35 cellular contexts compared by ENCODE assay signal in genomic region chr7:41724996-41725395, GRCh38. TPM values are rescaled to one million over a fixed set of nuclear protein-coding genes. Genes with fewer than 3 reads are reported as not detected.
"Had no signal": no experiment of that assay in that cellular context is flagged by ENCODE, and none has a peak within 500 bp of the region (broad histone marks: within the 10 kb centered on the region; RNA-seq: fewer than 3 reads in every experiment).

No MANE protein-coding gene starts in this region.

- DNase-seq: activated B cell treated with CpG ODN at 0.5 μM for 24 hours; activated CD4-positive, alpha-beta memory T cell treated with anti-CD3 and anti-CD28 coated beads for 36 hours; activated CD4-positive, alpha-beta T cell treated with anti-CD3 and anti-CD28 coated beads for 4 hours; activated CD4-positive, alpha-beta T cell treated with anti-CD3 and anti-CD28 coated beads, Interleukin-2, amount 10 ng/mL, durations not matched to agents 24 days and 14 days; activated CD4-positive, alpha-beta T cell treated with anti-CD3 and anti-CD28 coated beads, Interleukin-2, amount 50 U/mL, for 1 hour; activated CD4-positive, alpha-beta T cell treated with anti-CD3 and anti-CD28 coated beads, Interleukin-2, amount 50 U/mL, for 4 hours; activated CD4-positive, CD25-positive, alpha-beta regulatory T cell treated with anti-CD3 and anti-CD28 coated beads, Interleukin-2, amount 50 U/mL, for 72 hours; activated CD8-positive, alpha-beta memory T cell treated with anti-CD3 and anti-CD28 coated beads, Interleukin-2, amount 50 U/mL, for 4 hours; activated CD8-positive, alpha-beta T cell treated with anti-CD3 and anti-CD28 coated beads for 36 hours; activated effector memory CD4-positive, alpha-beta T cell treated with anti-CD3 and anti-CD28 coated beads, Interleukin-2, amount 50 U/mL, for 16 hours; activated gamma-delta T cell treated with Interleukin-2 at 50 U/mL for 16 hours; activated naive CD4-positive, alpha-beta T cell; activated naive CD4-positive, alpha-beta T cell treated with anti-CD3 and anti-CD28 coated beads for 36 hours; activated naive CD4-positive, alpha-beta T cell treated with anti-CD3 and anti-CD28 coated beads, Interleukin-2, amount 50 U/mL, for 16 hours; activated naive CD8-positive, alpha-beta T cell treated with anti-CD3 and anti-CD28 coated beads for 36 hours; activated T-cell treated with anti-CD3 and anti-CD28 coated beads for 4 hours; activated T-cell treated with anti-CD3 and anti-CD28 coated beads, Interleukin-2, amount 50 U/mL, for 1 hour; activated T-cell treated with anti-CD3 and anti-CD28 coated beads, Interleukin-2, amount 50 U/mL, for 4 hours; activated T-cell treated with anti-CD3 and anti-CD28 coated beads, Interleukin-2, amount 50 U/mL, for 72 hours; adrenal gland; amniotic stem cell; aorta; body of pancreas; brain microvascular endothelial cell; central memory CD4-positive, alpha-beta T cell; T-helper 17 cell; T-helper 9 cell had no signal

- FAIRE-seq: astrocyte, TTC549 had no signal

- H3K9me3 ChIP-seq: adrenal gland, body of pancreas, breast epithelium had no signal

- ATAC-seq: activated CD8-positive, alpha-beta T cell treated with anti-CD3 and anti-CD28 coated beads for 36 hours; activated naive CD4-positive, alpha-beta T cell treated with anti-CD3 and anti-CD28 coated beads, Interleukin-2, amount 50 U/mL, for 72 hours; activated T-cell treated with anti-CD3 and anti-CD28 coated beads, Interleukin-2, amount 50 U/mL, for 4 hours; activated T-cell treated with anti-CD3 and anti-CD28 coated beads, Interleukin-2, amount 50 U/mL, for 72 hours; activated T-helper 17 cell treated with anti-CD3 and anti-CD28 coated beads, Interleukin-2, amount 50 U/mL, for 72 hours; body of pancreas; T-helper 17 cell had no signal

- H3K4me3 ChIP-seq: adrenal gland, body of pancreas, breast epithelium had no signal

- H3K9me3 Mint-ChIP-seq: activated B cell treated with CpG ODN at 0.5 μM for 24 hours; activated CD4-positive, alpha-beta memory T cell treated with anti-CD3 and anti-CD28 coated beads for 36 hours; activated CD4-positive, alpha-beta T cell treated with anti-CD3 and anti-CD28 coated beads, Interleukin-2, amount 10 ng/mL, durations not matched to agents 24 days and 14 days; activated CD8-positive, alpha-beta T cell treated with anti-CD3 and anti-CD28 coated beads for 36 hours; activated naive CD8-positive, alpha-beta T cell treated with anti-CD3 and anti-CD28 coated beads for 36 hours; activated T-cell treated with anti-CD3 and anti-CD28 coated beads, Interleukin-2, amount 50 U/mL, for 72 hours had no signal

- H3K4me3 Mint-ChIP-seq: activated B cell treated with CpG ODN at 0.5 μM for 24 hours; activated CD4-positive, alpha-beta memory T cell treated with anti-CD3 and anti-CD28 coated beads for 36 hours; activated CD4-positive, alpha-beta T cell treated with anti-CD3 and anti-CD28 coated beads, Interleukin-2, amount 10 ng/mL, durations not matched to agents 24 days and 14 days; activated CD8-positive, alpha-beta T cell treated with anti-CD3 and anti-CD28 coated beads for 36 hours; activated naive CD4-positive, alpha-beta T cell treated with anti-CD3 and anti-CD28 coated beads for 36 hours; activated naive CD8-positive, alpha-beta T cell treated with anti-CD3 and anti-CD28 coated beads for 36 hours; activated T-cell treated with anti-CD3 and anti-CD28 coated beads, Interleukin-2, amount 50 U/mL, for 4 hours; activated T-cell treated with anti-CD3 and anti-CD28 coated beads, Interleukin-2, amount 50 U/mL, for 72 hours; activated T-helper 1 cell treated with anti-CD3 and anti-CD28 coated beads, Interleukin-12 subunit alpha, Interleukin-12 subunit beta, Interleukin-2, Interleukin-4 antibody, amounts not matched to agents 30 ng/mL and 10 ng/mL and 1 ng/mL, durations not matched to agents 14 hours and 24 hours and 36 hours; activated T-helper 17 cell treated with anti-CD3 and anti-CD28 coated beads, Interleukin-2, amount 50 U/mL, for 72 hours; T-helper 17 cell had no signal

- H3K36me3 ChIP-seq: adrenal gland, brain microvascular endothelial cell, breast epithelium had no signal

- H3K27ac Mint-ChIP-seq: activated B cell treated with CpG ODN at 0.5 μM for 24 hours; activated CD4-positive, alpha-beta memory T cell treated with anti-CD3 and anti-CD28 coated beads for 36 hours; activated CD4-positive, alpha-beta T cell treated with anti-CD3 and anti-CD28 coated beads, Interleukin-2, amount 10 ng/mL, durations not matched to agents 24 days and 14 days; activated CD8-positive, alpha-beta T cell treated with anti-CD3 and anti-CD28 coated beads for 36 hours; activated naive CD4-positive, alpha-beta T cell treated with anti-CD3 and anti-CD28 coated beads for 36 hours; activated naive CD4-positive, alpha-beta T cell treated with anti-CD3 and anti-CD28 coated beads, Interleukin-2, amount 50 U/mL, for 72 hours; activated naive CD8-positive, alpha-beta T cell treated with anti-CD3 and anti-CD28 coated beads for 36 hours; activated T-cell treated with anti-CD3 and anti-CD28 coated beads, Interleukin-2, amount 50 U/mL, for 72 hours; activated T-helper 1 cell treated with anti-CD3 and anti-CD28 coated beads, Interleukin-12 subunit alpha, Interleukin-12 subunit beta, Interleukin-2, Interleukin-4 antibody, amounts not matched to agents 30 ng/mL and 10 ng/mL and 1 ng/mL, durations not matched to agents 14 hours and 24 hours and 36 hours; activated T-helper 17 cell treated with anti-CD3 and anti-CD28 coated beads, Interleukin-2, amount 50 U/mL, for 72 hours; T-helper 17 cell had no signal

- H3K4me1 ChIP-seq: adrenal gland, body of pancreas, breast epithelium had no signal

- H3K36me3 Mint-ChIP-seq: activated CD4-positive, alpha-beta memory T cell treated with anti-CD3 and anti-CD28 coated beads for 36 hours; activated naive CD8-positive, alpha-beta T cell treated with anti-CD3 and anti-CD28 coated beads for 36 hours had no signal

- H3K27me3 ChIP-seq: adrenal gland, body of pancreas, brain microvascular endothelial cell, breast epithelium had no signal

- H3K4me1 Mint-ChIP-seq: activated CD4-positive, alpha-beta T cell treated with anti-CD3 and anti-CD28 coated beads, Interleukin-2, amount 10 ng/mL, durations not matched to agents 24 days and 14 days; activated naive CD8-positive, alpha-beta T cell treated with anti-CD3 and anti-CD28 coated beads for 36 hours; activated T-helper 17 cell treated with anti-CD3 and anti-CD28 coated beads, Interleukin-2, amount 50 U/mL, for 72 hours; T-helper 17 cell had no signal

- H3K27ac ChIP-seq: adrenal gland, body of pancreas, brain microvascular endothelial cell, breast epithelium, VCaP had no signal

- H3K27me3 Mint-ChIP-seq: T-helper 17 cell had no signal

RNA-seq across cellular contexts. Expression of gene INHBA, which starts 22.1 kb away (rescaled TPM):
- total RNA-seq: activated CD4-positive, alpha-beta memory T cell treated with anti-CD3 and anti-CD28 coated beads for 36 hours; activated CD8-positive, alpha-beta T cell treated with anti-CD3 and anti-CD28 coated beads for 36 hours; activated naive CD4-positive, alpha-beta T cell treated with anti-CD3 and anti-CD28 coated beads for 36 hours; activated naive CD8-positive, alpha-beta T cell treated with anti-CD3 and anti-CD28 coated beads for 36 hours; activated T-helper 17 cell treated with anti-CD3 and anti-CD28 coated beads, Interleukin-2, amount 50 U/mL, for 72 hours; T-helper 2 cell treated with Interferon-gamma antibody and Interleukin-4, amounts not matched to agents 100 ng/mL and 5 ng/mL, for 36 hours had no signal
